ENCODE assay signal across 9 cellular contexts in genomic region chr19:17052439-17052838, GRCh38. TPM values are rescaled to one million over a fixed set of nuclear protein-coding genes. Genes with fewer than 3 reads are reported as not detected.
DNase-seq lines count a peak whose midpoint lies in the region; ATAC-seq and TF ChIP-seq lines count a peak whose summit lies in the region.
"Had no signal": no experiment of that assay in that cellular context is flagged by ENCODE, and none has a peak within 500 bp of the region (broad histone marks: within the 10 kb centered on the region; RNA-seq: fewer than 3 reads in every experiment).

No MANE protein-coding gene starts in this region.

- no peaks in the 10 kb centered on the region for H3K9me3 Mint-ChIP-seq in activated T-cell treated with anti-CD3 and anti-CD28 coated beads, Interleukin-2, amount 50 U/mL, for 4 hours
- H3K9me3 Mint-ChIP-seq: activated naive CD4-positive, alpha-beta T cell treated with anti-CD3 and anti-CD28 coated beads, Interleukin-2, amount 50 U/mL, for 72 hours had no signal

- no peak overlapping the region for H3K4me3 ChIP-seq in NB4 (ENCODE audit: low read depth, low read length)
- no peak overlapping the region for H3K4me3 ChIP-seq in adrenal gland
- no peak overlapping the region for H3K4me3 ChIP-seq in thyroid gland (replicated peaks in 1 of 3)

- H3K27me3 Mint-ChIP-seq in activated T-cell treated with anti-CD3 and anti-CD28 coated beads, Interleukin-2, amount 50 U/mL, for 4 hours (ENCODE audit: low read depth): no peaks in the 10 kb centered on the region

- peaks cover 17% of the 10 kb centered on the region for H3K36me3 Mint-ChIP-seq in activated T-cell treated with anti-CD3 and anti-CD28 coated beads, Interleukin-2, amount 50 U/mL, for 4 hours (ENCODE audit: insufficient read depth)

- H3K4me1 Mint-ChIP-seq in activated T-cell treated with anti-CD3 and anti-CD28 coated beads, Interleukin-2, amount 50 U/mL, for 4 hours (ENCODE audit: low read depth): no peaks in the 10 kb centered on the region

- intact Hi-C loops in adrenal gland (cut with DNase I): loop anchor here (2.0 to 5.0 kb wide), 2 partner anchors 278 to 280 kb away; no protein-coding TSS in a partner anchor
- intact Hi-C loops in thyroid gland (cut with DNase I): no loop called here

- peak; percentile 50 for TF ChIP-seq CTCF in NB4 (IDR thresholded peaks at IDR 0.05; ENCODE audit: low read depth, low read length)
- peak; percentile 50 to 71 (median 66) for TF ChIP-seq CTCF in adrenal gland (IDR thresholded peaks at IDR 0.05)
- peak in 3 of 6 experiments; percentile 40 to 53 (median 48) for TF ChIP-seq CTCF in thyroid gland (IDR thresholded peaks at IDR 0.05)

- H3K27ac ChIP-seq in adrenal gland: no peak overlapping the region
- no peak overlapping the region for H3K27ac ChIP-seq in thyroid gland

- DNase-seq in activated T-cell treated with anti-CD3 and anti-CD28 coated beads, Interleukin-2, amount 50 U/mL, for 48 hours: peak; percentile 36 to 37
- DNase-seq in activated T-cell treated with anti-CD3 and anti-CD28 coated beads, Interleukin-2, amount 50 U/mL, for 4 hours: no peak
- DNase-seq in NB4 (ENCODE audit: low read depth) (peak; percentile 68), adrenal gland (peak; percentile 45 to 82 (median 53)), iPS-NIHi7 (ENCODE audit: extremely low spot score) (peak; percentile 73), thyroid gland (peak; percentile 16 to 33)

- no peak for ATAC-seq in activated T-cell treated with anti-CD3 and anti-CD28 coated beads, Interleukin-2, amount 50 U/mL, for 4 hours
- no peak for ATAC-seq in GM21723 (IDR thresholded peaks at IDR 0.05; ENCODE audit: unreplicated experiment)
- ATAC-seq in HG03571 (IDR thresholded peaks at IDR 0.05; ENCODE audit: unreplicated experiment): no peak
- ATAC-seq: activated naive CD4-positive, alpha-beta T cell treated with anti-CD3 and anti-CD28 coated beads, Interleukin-2, amount 50 U/mL, for 72 hours had no signal

- no peak for TF ChIP-seq POLR2A in NB4 (IDR thresholded peaks at IDR 0.05; ENCODE audit: extremely low read depth, insufficient read length)
- TF ChIP-seq POLR2A in adrenal gland (IDR thresholded peaks at IDR 0.05): no peak
- TF ChIP-seq POLR2A in thyroid gland (IDR thresholded peaks at IDR 0.05): no peak

- peaks cover 0 to 11% of the 10 kb centered on the region in 2 donors for H3K36me3 ChIP-seq in adrenal gland (replicated peaks in 1 of 2)
- H3K36me3 ChIP-seq in thyroid gland: peaks cover 0 to 9% of the 10 kb centered on the region in 2 donors

- no peaks in the 10 kb centered on the region for H3K27me3 ChIP-seq in adrenal gland
- H3K27me3 ChIP-seq in thyroid gland: no peaks in the 10 kb centered on the region

- H3K4me1 ChIP-seq in adrenal gland (replicated peaks in 1 of 2): no peaks in the 10 kb centered on the region
- H3K4me1 ChIP-seq in thyroid gland: no peaks in the 10 kb centered on the region

- 48 to 55% (median 52%) methylated on average over 8 of the region's 8 CpGs for WGBS in adrenal gland, 4 donors
- WGBS in thyroid gland, 2 donors: 62 to 71% methylated on average over 8 of the region's 8 CpGs

- H3K9me3 ChIP-seq in adrenal gland (replicated peaks in 1 of 3) (no peaks in the 10 kb centered on the region), thyroid gland (no peaks in the 10 kb centered on the region)

- no peak overlapping the region for H3K4me3 Mint-ChIP-seq in activated T-cell treated with anti-CD3 and anti-CD28 coated beads, Interleukin-2, amount 50 U/mL, for 4 hours

RNA-seq across cellular contexts. Expression of gene HAUS8, which starts 22.8 kb away (rescaled TPM):
- 10 to 100 TPM; 21.5 to 29.3 (median 28.3) TPM for total RNA-seq in activated T-cell treated with anti-CD3 and anti-CD28 coated beads, Interleukin-2, amount 50 U/mL, for 4 hours
- 10 to 100 TPM in 3 of 8 donors, 1 to 10 TPM in 5; 3.9 to 10.9 (median 9.0) TPM for total RNA-seq in adrenal gland
- 10 to 100 TPM in 2 of 3 donors, 1 to 10 TPM in 1; 7.5 to 17.9 (median 17.5) TPM for polyA plus RNA-seq in adrenal gland
- 1 to 10 TPM; 6.4 to 9.1 (median 6.8) TPM for total RNA-seq in thyroid gland

RNA-seq across cellular contexts. Expression of gene MYO9B, which starts 23.1 kb away (rescaled TPM):
- 100 to 1,000 TPM in 1 of 3 donors, 10 to 100 TPM in 2; 82.6 to 104 (median 91.4) TPM for total RNA-seq in activated T-cell treated with anti-CD3 and anti-CD28 coated beads, Interleukin-2, amount 50 U/mL, for 4 hours
- 100 to 1,000 TPM in 1 of 8 donors, 10 to 100 TPM in 7; 55.8 to 183 (median 86.3) TPM for total RNA-seq in adrenal gland
- 100 to 1,000 TPM in 1 of 3 donors, 10 to 100 TPM in 2; 29.9 to 236 (median 99.6) TPM for polyA plus RNA-seq in adrenal gland
- 10 to 100 TPM; 33.7 to 52.9 (median 44.6) TPM for total RNA-seq in thyroid gland

RNA-seq across cellular contexts. Expression of gene CPAMD8, which starts 25.8 kb away (rescaled TPM):
- under 1 TPM in 2 of 3 donors, not detected in 1; 0.18 to 0.37 TPM for total RNA-seq in activated T-cell treated with anti-CD3 and anti-CD28 coated beads, Interleukin-2, amount 50 U/mL, for 4 hours
- total RNA-seq in adrenal gland: 10 to 100 TPM in 3 of 8 donors, 1 to 10 TPM in 5; 5.2 to 19.1 (median 9.2) TPM
- 10 to 100 TPM in 2 of 3 donors, 1 to 10 TPM in 1; 3.1 to 33.7 (median 18.6) TPM for polyA plus RNA-seq in adrenal gland
- total RNA-seq in thyroid gland: 100 to 1,000 TPM in 1 of 4 donors, 10 to 100 TPM in 3; 13.9 to 116 (median 24.2) TPM

Comparison
In these comparisons a context has a peak if more than half of its experiments do, and no peak if none do; other contexts are left out.
1. RNA of gene CPAMD8, which starts 25.8 kb away (total RNA-seq): 13.9 to 116 TPM in thyroid gland and 5.2 to 19.1 TPM in adrenal gland; 0.18 to 0.37 TPM in activated T-cell treated with anti-CD3 and anti-CD28 coated beads, Interleukin-2, amount 50 U/mL, for 4 hours; every median in the first group is over 4 times any median in the second.